In genomic region chr17:74089869-74090464, GRCh38 we compare ENCODE assay signal across 8 cellular contexts.
DNase-seq lines count a peak whose midpoint lies in the region; ATAC-seq and TF ChIP-seq lines count a peak whose summit lies in the region.

No MANE protein-coding gene starts in this region.

- H3K4me3 ChIP-seq in AG04450 (ENCODE audit: low read depth, low read length) (no peak overlapping the region), GM12865 (ENCODE audit: low read depth, low read length) (no peak overlapping the region)

- DNase-seq in AG04450 (ENCODE audit: low read depth, low spot score) (no peak), GM12865 (ENCODE audit: low read depth) (peak; percentile 78), NCI-H2107 treated with DMSO at 0.1 percent for 48 hours (lab: John Stamatoyannopoulos, UW; ENCODE audit: unreplicated experiment) (peak; percentile 32), glomerular visceral epithelial cell (ENCODE audit: extremely low spot score) (peak; percentile 3)
- peak; percentile 19 for DNase-seq in activated CD4-positive, alpha-beta T cell treated with anti-CD3 and anti-CD28 coated beads, Interleukin-2, amount 50 U/mL, for 1 hour
- peak; percentile 50 to 52 for DNase-seq in stimulated activated CD4-positive, alpha-beta T cell treated with anti-CD3 and anti-CD28 coated beads, Interleukin-15, amount 100 ng/mL, for 48 hours (ENCODE audit: low read depth in 2 of 2)

- CTCF ChIA-PET in AG04450 (lab: Charles Lee): interaction anchor here (0.7 to 1.1 kb wide), 3 partner anchors 17 to 110 kb away, joined by 3 to 5 read pairs (median 3); no protein-coding TSS in a partner anchor

- POLR2A ChIA-PET in AG04450 (lab: Yijun Ruan, JAX): no interaction called here

- peaks cover 21% of the 10 kb centered on the region for H3K9me3 ChIP-seq in AG04450 (ENCODE audit: control insufficient read depth, insufficient read depth, low read length)

- peak; percentile 55 for TF ChIP-seq CTCF in AG04450 (IDR thresholded peaks at IDR 0.05; ENCODE audit: low read depth, low read length)
- peak; percentile 84 for TF ChIP-seq CTCF in GM12865 (IDR thresholded peaks at IDR 0.05; ENCODE audit: insufficient read depth, low read depth, low read length, missing control alignments)

- no peaks in the 10 kb centered on the region for H3K27me3 ChIP-seq in AG04450 (ENCODE audit: control insufficient read depth, insufficient read depth, low read length)

- no peak for ATAC-seq in HG03097 (IDR thresholded peaks at IDR 0.05; ENCODE audit: low FRiP score, unreplicated experiment)
- no peak for ATAC-seq in HG03460 (IDR thresholded peaks at IDR 0.05; ENCODE audit: unreplicated experiment)

- no peak overlapping the region for H3K27ac ChIP-seq in AG04450 (ENCODE audit: low read depth, low read length)
